ENCODE assay signal across 8 cellular contexts in genomic region chr1:93704063-93704462, GRCh38. TPM values are rescaled to one million over a fixed set of nuclear protein-coding genes. Genes with fewer than 3 reads are reported as not detected.
DNase-seq lines count a peak whose midpoint lies in the region; ATAC-seq and TF ChIP-seq lines count a peak whose summit lies in the region.

No MANE protein-coding gene starts in this region.

- H3K4me3 ChIP-seq in CD4-positive, CD25-positive, alpha-beta regulatory T cell (ENCODE audit: low read depth, low read length), result no peak overlapping the region
- no peak overlapping the region for H3K4me3 ChIP-seq in mammary epithelial cell (replicated peaks in 1 of 3; ENCODE audit: insufficient read depth in 1 of 3, low read depth in 2 of 3, low read length in 3 of 3)
- no peak overlapping the region for H3K4me3 ChIP-seq in left lung
- no peak overlapping the region for H3K4me3 ChIP-seq in spleen

- TF ChIP-seq CTCF in mammary epithelial cell (conservative IDR thresholded peaks at IDR 0.05 in 1 of 2, IDR thresholded peaks at IDR 0.05 in 1 of 2; ENCODE audit: extremely low read depth in 1 of 2, insufficient read depth in 1 of 2, low read depth in 1 of 2, low read length in 2 of 2) (no peak), left lung (IDR thresholded peaks at IDR 0.05) (no peak), spleen (IDR thresholded peaks at IDR 0.05 in 8 of 11, conservative IDR thresholded peaks at IDR 0.05 in 3 of 11) (no peak), RWPE1 (conservative IDR thresholded peaks at IDR 0.05; ENCODE audit: low read depth) (no peak)

- no peaks in the 10 kb centered on the region for H3K9me3 Mint-ChIP-seq in CD4-positive, CD25-positive, alpha-beta regulatory T cell

- H3K9me3 ChIP-seq in CD4-positive, CD25-positive, alpha-beta regulatory T cell (ENCODE audit: control insufficient read depth in 2 of 2, low read length in 2 of 2), result no peaks in the 10 kb centered on the region
- H3K9me3 ChIP-seq in mammary epithelial cell (replicated peaks; ENCODE audit: insufficient read depth, low read length) (no peaks in the 10 kb centered on the region), left lung (no peaks in the 10 kb centered on the region), spleen (no peaks in the 10 kb centered on the region)

- TF ChIP-seq POLR2A in spleen (IDR thresholded peaks at IDR 0.05), result peak in 1 of 3 donors; percentile 5

- CTCF ChIA-PET in mammary epithelial cell (lab: Charles Lee; ENCODE audit: low non-redundant PET), result no interaction called here
- CTCF ChIA-PET in RWPE1 (lab: Yijun Ruan, JAX), result interaction anchor here (1.0 kb wide), 1 partner anchor 110 kb away, joined by 5 read pairs; no protein-coding TSS in a partner anchor

- DNase-seq in CD4-positive, CD25-positive, alpha-beta regulatory T cell, result no peak
- DNase-seq in mammary epithelial cell, result no peak
- no peak for DNase-seq in left lung
- DNase-seq in spleen, result no peak
- DNase-seq in RWPE1 (ENCODE audit: low spot score), result no peak
- DNase-seq in GM19240 (ENCODE audit: insufficient read length, low spot score), result no peak

- in situ Hi-C loops in mammary epithelial cell (cut with MboI; ENCODE audit: low sequenced_read_pairs in 2 of 2), result no loop called here

- H3K27ac ChIP-seq in CD4-positive, CD25-positive, alpha-beta regulatory T cell (ENCODE audit: insufficient read depth, low read length, poor library complexity, severe bottlenecking), result no peak overlapping the region
- peak overlapping the region; percentile 97 for H3K27ac ChIP-seq in mammary epithelial cell (ENCODE audit: insufficient read depth, low read depth, low read length)
- no peak overlapping the region for H3K27ac ChIP-seq in left lung
- H3K27ac ChIP-seq in spleen, result peak overlapping the region in 4 of 8 donors; percentile 15 to 63 (median 30)
- H3K27ac ChIP-seq in RWPE1, result no peak overlapping the region

- H3K27me3 ChIP-seq in CD4-positive, CD25-positive, alpha-beta regulatory T cell (ENCODE audit: control insufficient read depth, insufficient read depth, low read length), result no peaks in the 10 kb centered on the region
- H3K27me3 ChIP-seq in mammary epithelial cell (ENCODE audit: insufficient read depth, low read length) (no peaks in the 10 kb centered on the region), left lung (no peaks in the 10 kb centered on the region), spleen (replicated peaks in 1 of 7) (no peaks in the 10 kb centered on the region)

- peaks cover 0 to 8% (median 2%) of the 10 kb centered on the region in 4 donors for H3K4me1 Mint-ChIP-seq in CD4-positive, CD25-positive, alpha-beta regulatory T cell

- intact Hi-C loops in mammary epithelial cell (cut with micrococcal nuclease) (no loop called here), left lung (cut with DNase I) (no loop called here), spleen (cut with DNase I; ENCODE audit: low total_unique reads) (no loop called here)

- H3K27me3 Mint-ChIP-seq in CD4-positive, CD25-positive, alpha-beta regulatory T cell, result no peaks in the 10 kb centered on the region

- H3K36me3 Mint-ChIP-seq in CD4-positive, CD25-positive, alpha-beta regulatory T cell, result no peaks in the 10 kb centered on the region

- peak; percentile 9 to 19 for ATAC-seq in CD4-positive, CD25-positive, alpha-beta regulatory T cell (ENCODE audit: low read depth in 2 of 2)
- peak; percentile 46 for ATAC-seq in GM19455 (IDR thresholded peaks at IDR 0.05; ENCODE audit: unreplicated experiment)
- peak; percentile 41 for ATAC-seq in HG03103 (IDR thresholded peaks at IDR 0.05; ENCODE audit: low read depth, unreplicated experiment)
- ATAC-seq in left lung, result no peak

- H2AFZ ChIP-seq in mammary epithelial cell (ENCODE audit: low read depth, low read length), result peak overlapping the region; percentile 13

- POLR2A ChIA-PET in RWPE1 (lab: Yijun Ruan, JAX; ENCODE audit: low non-redundant PET), result interaction anchor here (0.6 kb wide), 1 partner anchor 358 kb away, joined by 5 read pairs; no protein-coding TSS in a partner anchor

- H3K36me3 ChIP-seq in CD4-positive, CD25-positive, alpha-beta regulatory T cell (ENCODE audit: control insufficient read depth, insufficient read depth, low read length), result no peaks in the 10 kb centered on the region
- H3K36me3 ChIP-seq in mammary epithelial cell (ENCODE audit: insufficient read depth, low read length) (no peaks in the 10 kb centered on the region), left lung (no peaks in the 10 kb centered on the region), spleen (no peaks in the 10 kb centered on the region)

- H3K27ac Mint-ChIP-seq in CD4-positive, CD25-positive, alpha-beta regulatory T cell, result no peak overlapping the region

- no TSS peak for BruUV-seq in mammary epithelial cell (replicated peaks; lab: Mats Ljungman, UMichigan)

- no peak overlapping the region for H3K4me2 ChIP-seq in mammary epithelial cell (ENCODE audit: insufficient read depth, low read depth, low read length)

- no peaks in the 10 kb centered on the region for H4K20me1 ChIP-seq in mammary epithelial cell (ENCODE audit: insufficient read depth, low read length)

- H3K4me3 Mint-ChIP-seq in CD4-positive, CD25-positive, alpha-beta regulatory T cell, result no peak overlapping the region

- WGBS in mammary epithelial cell (ENCODE audit: low coverage, missing lambda C conversion rate), result 100% methylated on average over 1 of the region's 2 CpGs
- WGBS in spleen, 5 donors, result 51 to 81% (median 63%) methylated on average over 2 of the region's 2 CpGs

- dilution Hi-C loops in mammary epithelial cell (cut with HindIII; ENCODE audit: low sequenced_read_pairs), result no loop called here

- H3K9ac ChIP-seq in mammary epithelial cell (ENCODE audit: insufficient read depth, low read length), result peak overlapping the region; percentile 31

- H3K79me2 ChIP-seq in mammary epithelial cell (ENCODE audit: insufficient read depth, low read length), result peaks cover 16% of the 10 kb centered on the region

- no peaks in the 10 kb centered on the region for H3K4me1 ChIP-seq in CD4-positive, CD25-positive, alpha-beta regulatory T cell (ENCODE audit: control insufficient read depth, insufficient read depth, low read length, poor library complexity, severe bottlenecking)
- H3K4me1 ChIP-seq in mammary epithelial cell (ENCODE audit: insufficient read depth, low read length), result peaks cover 63% of the 10 kb centered on the region
- peaks cover 25 to 34% of the 10 kb centered on the region in 2 donors for H3K4me1 ChIP-seq in left lung
- peaks cover 19 to 75% (median 58%) of the 10 kb centered on the region in 6 donors for H3K4me1 ChIP-seq in spleen

RNA-seq across cellular contexts. Expression of gene BCAR3, which starts 22.4 kb away (rescaled TPM):
- total RNA-seq in CD4-positive, CD25-positive, alpha-beta regulatory T cell, result 0.62 TPM
- polyA plus RNA-seq in CD4-positive, CD25-positive, alpha-beta regulatory T cell, result under 1 TPM in 2 of 4 donors, not detected in 2; 0.44 to 0.49 TPM
- total RNA-seq in mammary epithelial cell (100 to 1,000 TPM in 1 of 2 donors, 10 to 100 TPM in 1; 93.0 to 171 TPM), left lung (10 to 100 TPM; 18.7 to 26.0 TPM), spleen (10 to 100 TPM; 11.0 to 18.0 (median 12.3) TPM)
- polyA plus RNA-seq in mammary epithelial cell (123 TPM), spleen (1 to 10 TPM; 3.5 to 6.8 (median 4.5) TPM)
- polyA minus RNA-seq in mammary epithelial cell, result 185 TPM
